ENCODE assay signal across 8 cellular contexts in the genomic region with DNA sequence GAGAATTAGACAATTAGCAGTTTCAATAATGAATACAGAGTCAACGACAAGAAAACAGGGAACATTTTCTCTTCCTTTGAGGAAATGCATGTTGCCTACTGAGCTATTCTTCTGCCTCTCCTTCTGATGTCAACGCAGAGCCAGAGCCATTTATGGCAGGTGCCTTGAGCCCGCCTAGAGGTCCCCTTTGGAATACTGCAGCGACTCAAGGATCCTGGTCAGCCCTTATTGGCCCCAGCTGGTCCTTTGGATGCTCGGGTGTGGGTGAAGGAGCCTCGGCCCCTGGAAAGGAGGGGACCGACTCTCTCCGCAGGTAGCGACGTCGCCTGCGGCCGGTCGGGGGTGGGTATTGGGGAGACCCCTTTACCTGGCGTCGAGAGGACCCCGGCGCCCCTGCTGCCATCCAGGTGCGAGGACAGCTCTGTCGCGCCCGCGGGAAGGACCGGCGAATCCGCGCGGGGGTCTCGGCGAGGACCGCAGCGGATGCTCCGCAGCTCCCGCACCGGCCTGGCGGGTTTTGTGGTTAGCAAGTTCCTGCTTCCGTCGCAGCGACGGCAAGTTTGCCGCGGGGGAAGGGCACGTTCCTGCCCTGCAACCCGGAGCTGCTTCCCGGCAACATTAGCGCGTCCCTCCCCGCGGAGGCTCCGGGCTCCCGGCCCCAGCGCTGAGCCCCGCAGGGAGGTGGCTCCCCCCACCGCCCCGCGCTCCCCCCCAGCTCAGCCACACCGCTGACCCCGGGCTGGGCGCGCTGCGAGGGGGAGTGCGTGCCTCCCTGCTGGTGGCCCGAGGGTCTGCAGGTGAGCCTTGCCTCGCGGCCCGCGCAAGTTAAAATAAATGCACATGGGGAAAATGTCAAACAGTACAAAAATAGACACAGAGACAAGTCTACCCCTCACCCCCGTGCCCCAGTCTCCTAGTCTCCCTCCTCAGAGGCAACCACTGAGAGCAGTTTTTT. TPM values are rescaled to one million over a fixed set of nuclear protein-coding genes. Genes with fewer than 3 reads are reported as not detected.
DNase-seq lines count a peak whose midpoint lies in the region; ATAC-seq and TF ChIP-seq lines count a peak whose summit lies in the region.

A gene (minus strand): TSS at position 532 of the 955 bp plus-strand sequence. CDS start 6,928 bp downstream, outside the sequence.

- H3K9me3 ChIP-seq in CD4-positive, alpha-beta T cell (ENCODE audit: control insufficient read depth, low read length) = no peaks in the 10 kb centered on the region
- H3K9me3 ChIP-seq in thoracic aorta = no peaks in the 10 kb centered on the region

- H3K4me1 ChIP-seq in foreskin keratinocyte = peaks cover 22% of the 10 kb centered on the region
- H3K4me1 ChIP-seq in thoracic aorta (ENCODE audit: control insufficient read depth in 1 of 2, low read depth in 2 of 2) = peaks cover 0 to 16% of the 10 kb centered on the region in 2 donors

- H3K36me3 ChIP-seq in thoracic aorta = no peaks in the 10 kb centered on the region

- H3K27ac Mint-ChIP-seq in CD4-positive, alpha-beta T cell = peak within 1 kb of the TSS; percentile 79
- H3K27ac Mint-ChIP-seq in nephron progenitor cell = no peak within 1 kb of the TSS

- peak; percentile 71 for ATAC-seq in CD4-positive, alpha-beta T cell (ENCODE audit: poor library complexity)
- ATAC-seq in HG03342 (IDR thresholded peaks at IDR 0.05; ENCODE audit: unreplicated experiment) = peak; percentile 55
- ATAC-seq in foreskin keratinocyte = peak; percentile 63
- ATAC-seq in thoracic aorta (ENCODE audit: insufficient number of reproducible peaks, low FRiP score, low read depth) = peak; percentile 89
- no peak for ATAC-seq in GM19452 (IDR thresholded peaks at IDR 0.05; ENCODE audit: unreplicated experiment)

- CTCF ChIA-PET in CD4-positive, alpha-beta T cell (lab: Charles Lee) = interaction anchor here (1.4 to 1.5 kb wide), 2 partner anchors 17 to 387 kb away, joined by 3 to 6 read pairs; no protein-coding TSS in a partner anchor

- intact Hi-C loops in CD4-positive, alpha-beta T cell (cut with DNase I, micrococcal nuclease) = loop anchor here (2.0 to 10.0 kb wide), 5 partner anchors 15 to 1735 kb away; a partner anchor contains a TSS

- peak; percentile 14 to 62 (median 48) for DNase-seq in CD4-positive, alpha-beta T cell
- DNase-seq in OCI-M1 (lab: John Stamatoyannopoulos, UW) (peak; percentile 51), foreskin keratinocyte (peak in 1 of 2 donors; percentile 6), nephron progenitor cell (peak; percentile 70), thoracic aorta (ENCODE audit: low spot score) (no peak)
- DNase-seq in activated naive CD4-positive, alpha-beta T cell treated with Interleukin-2 at 50 U/mL for 16 hours = peak; percentile 47

- POLR2A ChIA-PET in CD4-positive, alpha-beta T cell (lab: Charles Lee) = interaction anchor here (0.6 to 2.2 kb wide), 17 partner anchors 8 to 805 kb away, joined by 3 to 19 read pairs (median 4); a partner anchor contains a TSS

- TF ChIP-seq CTCF in CD4-positive, alpha-beta T cell (IDR thresholded peaks at IDR 0.05) = peak; percentile 48
- peak; percentile 30 for TF ChIP-seq CTCF in foreskin keratinocyte (conservative IDR thresholded peaks at IDR 0.05)
- TF ChIP-seq CTCF in nephron progenitor cell (IDR thresholded peaks at IDR 0.05) = peak; percentile 54
- TF ChIP-seq CTCF in thoracic aorta (IDR thresholded peaks at IDR 0.05) = peak; percentile 63

- H3K36me3 Mint-ChIP-seq in CD4-positive, alpha-beta T cell (ENCODE audit: low read depth) = no peaks in the 10 kb centered on the region
- no peaks in the 10 kb centered on the region for H3K36me3 Mint-ChIP-seq in nephron progenitor cell (ENCODE audit: low read depth)

- peak within 1 kb of the TSS; percentile 72 for H3K4me3 Mint-ChIP-seq in CD4-positive, alpha-beta T cell
- peak within 1 kb of the TSS; percentile 81 for H3K4me3 Mint-ChIP-seq in nephron progenitor cell

- H3K9me3 Mint-ChIP-seq in CD4-positive, alpha-beta T cell = peaks cover 3% of the 10 kb centered on the region
- H3K9me3 Mint-ChIP-seq in nephron progenitor cell = peaks cover 17% of the 10 kb centered on the region

- peak within 1 kb of the TSS; percentile 87 for H3K4me3 ChIP-seq in thoracic aorta

- no peaks in the 10 kb centered on the region for H3K27me3 ChIP-seq in CD4-positive, alpha-beta T cell (ENCODE audit: control insufficient read depth, insufficient read depth, low read length)
- H3K27me3 ChIP-seq in foreskin keratinocyte = no peaks in the 10 kb centered on the region
- H3K27me3 ChIP-seq in thoracic aorta (replicated peaks; ENCODE audit: insufficient read depth) = no peaks in the 10 kb centered on the region

- peaks cover 62% of the 10 kb centered on the region for H3K4me1 Mint-ChIP-seq in CD4-positive, alpha-beta T cell (ENCODE audit: low read depth)
- H3K4me1 Mint-ChIP-seq in nephron progenitor cell = peaks cover 7% of the 10 kb centered on the region

- peak within 1 kb of the TSS; percentile 72 for H3K27ac ChIP-seq in CD4-positive, alpha-beta T cell (ENCODE audit: low read depth, low read length)
- peak within 1 kb of the TSS; percentile 21 for H3K27ac ChIP-seq in foreskin keratinocyte
- peak within 1 kb of the TSS; percentile 91 to 92 for H3K27ac ChIP-seq in thoracic aorta

- no peaks in the 10 kb centered on the region for H3K27me3 Mint-ChIP-seq in CD4-positive, alpha-beta T cell
- H3K27me3 Mint-ChIP-seq in nephron progenitor cell (ENCODE audit: low read depth, poor library complexity) = peaks cover 54% of the 10 kb centered on the region

RNA-seq across cellular contexts. Expression of the gene that starts here (rescaled TPM):
- under 1 TPM; 0.33 to 0.45 TPM for total RNA-seq in CD4-positive, alpha-beta T cell
- total RNA-seq in foreskin keratinocyte = 3.8 and 4.8 TPM in 2 replicates
- 2.5 and 3.0 TPM in 2 replicates for polyA plus RNA-seq in foreskin keratinocyte
- 10 to 100 TPM; 36.6 to 38.1 TPM for total RNA-seq in thoracic aorta

Comparison
In these comparisons a context has a peak if more than half of its experiments do, and no peak if none do; other contexts are left out.
1. Peak in DNase-seq, ATAC-seq and H3K27ac ChIP-seq in CD4-positive, alpha-beta T cell; RNA of the gene not detected or under 1 TPM.
2. H3K27ac ChIP-seq: peak in every context shown above with its lines; median percentile 92 in thoracic aorta; 72 in CD4-positive, alpha-beta T cell; 21 in foreskin keratinocyte.